ENCODE assay signal across 18 cellular contexts in genomic region chr2:36982467-36982866, GRCh38. TPM values are rescaled to one million over a fixed set of nuclear protein-coding genes. Genes with fewer than 3 reads are reported as not detected.
DNase-seq lines count a peak whose midpoint lies in the region; ATAC-seq, FAIRE-seq and TF ChIP-seq lines count a peak whose summit lies in the region.
"Had no signal": no experiment of that assay in that cellular context is flagged by ENCODE, and none has a peak within 500 bp of the region (broad histone marks: within the 10 kb centered on the region; RNA-seq: fewer than 3 reads in every experiment).

No MANE protein-coding gene starts in this region.

- no peak for TF ChIP-seq POLR2A in testis (IDR thresholded peaks at IDR 0.05)

- H3K36me3 Mint-ChIP-seq in glutamatergic neuron (ENCODE audit: unreplicated experiment) (peaks cover 6% of the 10 kb centered on the region), WTC11 (peaks cover 4% of the 10 kb centered on the region; the same call in 1 of the 2 replicates)

- H3K4me1 Mint-ChIP-seq in glutamatergic neuron (ENCODE audit: low read depth, unreplicated experiment) (peaks cover 9% of the 10 kb centered on the region), WTC11 (no peaks in the 10 kb centered on the region)
- H3K4me1 Mint-ChIP-seq: CD14-positive monocyte had no signal

- H3K27me3 Mint-ChIP-seq in glutamatergic neuron (ENCODE audit: unreplicated experiment): no peaks in the 10 kb centered on the region
- H3K27me3 Mint-ChIP-seq in WTC11 (ENCODE audit: low read depth): no peaks in the 10 kb centered on the region

- H3K4me3 ChIP-seq in HEK293 (ENCODE audit: low read depth, low read length): no peak overlapping the region
- no peak overlapping the region for H3K4me3 ChIP-seq in small intestine (ENCODE audit: low read depth in 1 of 2, low read length in 2 of 2)
- H3K4me3 ChIP-seq in testis: no peak overlapping the region

- CTCF ChIA-PET in HEK293 (lab: Yijun Ruan, JAX) (interaction anchor here (0.6 kb wide), 1 partner anchor 15 kb away, joined by 3 read pairs; no protein-coding TSS in a partner anchor), WTC11 (lab: Charles Lee) (interaction anchor here (0.8 kb wide), 1 partner anchor 197 kb away, joined by 3 read pairs; no protein-coding TSS in a partner anchor)

- 37 to 69% (median 64%) methylated on average over 3 of the region's 3 CpGs for WGBS in small intestine, 3 donors
- WGBS in testis, 2 donors: 81 to 83% methylated on average over 3 of the region's 3 CpGs

- H3K4me3 Mint-ChIP-seq in glutamatergic neuron (ENCODE audit: unreplicated experiment): no peak overlapping the region
- H3K4me3 Mint-ChIP-seq in WTC11: no peak overlapping the region
- H3K4me3 Mint-ChIP-seq: CD14-positive monocyte; CD8-positive, alpha-beta T cell had no signal

- ATAC-seq in WTC11: no peak
- ATAC-seq: CD8-positive, alpha-beta T cell; HepG2 had no signal

- H3K9me3 Mint-ChIP-seq in glutamatergic neuron (ENCODE audit: unreplicated experiment) (peaks cover 2% of the 10 kb centered on the region), WTC11 (peaks cover 9% of the 10 kb centered on the region)

- no peak for FAIRE-seq in small intestine (lab: Jason Lieb, UNC)
- FAIRE-seq: A204.1, D721Med, HepG2, HTR-8/SVneo had no signal

- TF ChIP-seq CTCF in HEK293 (tag by site-specific recombination; IDR thresholded peaks at IDR 0.05) (no peak), VCaP (conservative IDR thresholded peaks at IDR 0.05) (no peak), glutamatergic neuron (IDR thresholded peaks at IDR 0.05; ENCODE audit: partially characterized antibody, unreplicated experiment) (no peak), testis (IDR thresholded peaks at IDR 0.05) (no peak), WTC11 (IDR thresholded peaks at IDR 0.05) (no peak)

- H3K36me3 ChIP-seq in HEK293 (ENCODE audit: control insufficient read depth in 2 of 2, insufficient read depth in 1 of 2, low read length in 2 of 2) (peaks cover 6 to 13% of the 10 kb centered on the region in 2 experiments), small intestine (ENCODE audit: control insufficient read depth in 2 of 2, insufficient read depth in 2 of 2, low read length in 2 of 2) (peaks cover 0 to 3% of the 10 kb centered on the region in 2 donors), testis (ENCODE audit: low read depth, missing control alignments) (no peaks in the 10 kb centered on the region)

- H3K9me3 ChIP-seq in HEK293 (ENCODE audit: control insufficient read depth, insufficient read depth, low read depth, low read length): no peaks in the 10 kb centered on the region
- no peaks in the 10 kb centered on the region for H3K9me3 ChIP-seq in small intestine (ENCODE audit: control insufficient read depth, low read depth)
- H3K9me3 ChIP-seq in testis: no peaks in the 10 kb centered on the region

- no peak for DNase-seq in glutamatergic neuron
- DNase-seq in small intestine: peak; percentile 37
- DNase-seq in testis: no peak
- DNase-seq in NCI-H526 (lab: John Stamatoyannopoulos, UW): no peak
- no peak for DNase-seq in WTC11 (ENCODE audit: low spot score)
- DNase-seq: CD8-positive, alpha-beta T cell; COR-L47; DMS153; DND-41; GF-D8; HCEC 1CT had no signal

- H3K27ac ChIP-seq in HEK293 (ENCODE audit: extremely low read depth, low read depth, low read length) (no peak overlapping the region), VCaP (peak overlapping the region; percentile 44), small intestine (ENCODE audit: low read depth in 1 of 2, low read length in 1 of 2) (no peak overlapping the region), testis (no peak overlapping the region)

- POLR2A ChIA-PET in HEK293 (lab: Yijun Ruan, JAX): no interaction called here
- POLR2A ChIA-PET in WTC11 (lab: Charles Lee): no interaction called here

- H3K4me1 ChIP-seq in HEK293 (ENCODE audit: control insufficient read depth, insufficient read depth, low read length) (peaks cover 5% of the 10 kb centered on the region; the same call in 1 of the 2 replicates), small intestine (ENCODE audit: control insufficient read depth in 2 of 2, insufficient read depth in 1 of 2, low read depth in 1 of 2, low read length in 1 of 2) (no peaks in the 10 kb centered on the region), testis (no peaks in the 10 kb centered on the region)

- H3K27me3 ChIP-seq in small intestine (ENCODE audit: control insufficient read depth in 2 of 2, insufficient read depth in 2 of 2, low read length in 2 of 2) (no peaks in the 10 kb centered on the region), testis (no peaks in the 10 kb centered on the region)

- intact Hi-C loops in testis (cut with DNase I; ENCODE audit: low total_unique reads): no loop called here

- H3K27ac Mint-ChIP-seq in glutamatergic neuron (ENCODE audit: unreplicated experiment) (peak overlapping the region; percentile 89), WTC11 (no peak overlapping the region)

TF ChIP-seq in HEK293, 187 proteins besides CTCF, POLR2A, EP300 and RAD21:
- TF ChIP-seq ZNF48 (tag by site-specific recombination; IDR thresholded peaks at IDR 0.05) (no peak), ZSCAN4 (tag by site-specific recombination; IDR thresholded peaks at IDR 0.05) (0 out of 2 replicates have a peak, but pooled peaks have one; percentile 76)
TF ChIP-seq in HEK293: peak in this region for 1.

TF ChIP-seq in WTC11, 78 proteins besides CTCF, POLR2A, EP300 and RAD21:
- TF ChIP-seq ATF2 (CRISPR knock-in tag; IDR thresholded peaks at IDR 0.05; ENCODE audit: borderline replicate concordance, low read depth) (no peak), ATF1 (CRISPR knock-in tag; IDR thresholded peaks at IDR 0.05) (no peak), NR3C1 (CRISPR knock-in tag; conservative IDR thresholded peaks at IDR 0.05; ENCODE audit: low read depth) (no peak), FOXK1 (CRISPR knock-in tag; IDR thresholded peaks at IDR 0.05) (no peak), ZNF416 (CRISPR knock-in tag; IDR thresholded peaks at IDR 0.05) (no peak), TEAD1 (CRISPR knock-in tag; IDR thresholded peaks at IDR 0.05) (no peak), ZNF121 (CRISPR knock-in tag; IDR thresholded peaks at IDR 0.05) (no peak), E2F5 (CRISPR knock-in tag; IDR thresholded peaks at IDR 0.05) (no peak), GABPB1 (CRISPR knock-in tag; IDR thresholded peaks at IDR 0.05) (no peak), RELA (CRISPR knock-in tag; IDR thresholded peaks at IDR 0.05; ENCODE audit: borderline replicate concordance) (no peak), HMGA2 (CRISPR knock-in tag; IDR thresholded peaks at IDR 0.05) (no peak), SOX15 (CRISPR knock-in tag; IDR thresholded peaks at IDR 0.05) (no peak)
- TF ChIP-seq, protein P1, sequence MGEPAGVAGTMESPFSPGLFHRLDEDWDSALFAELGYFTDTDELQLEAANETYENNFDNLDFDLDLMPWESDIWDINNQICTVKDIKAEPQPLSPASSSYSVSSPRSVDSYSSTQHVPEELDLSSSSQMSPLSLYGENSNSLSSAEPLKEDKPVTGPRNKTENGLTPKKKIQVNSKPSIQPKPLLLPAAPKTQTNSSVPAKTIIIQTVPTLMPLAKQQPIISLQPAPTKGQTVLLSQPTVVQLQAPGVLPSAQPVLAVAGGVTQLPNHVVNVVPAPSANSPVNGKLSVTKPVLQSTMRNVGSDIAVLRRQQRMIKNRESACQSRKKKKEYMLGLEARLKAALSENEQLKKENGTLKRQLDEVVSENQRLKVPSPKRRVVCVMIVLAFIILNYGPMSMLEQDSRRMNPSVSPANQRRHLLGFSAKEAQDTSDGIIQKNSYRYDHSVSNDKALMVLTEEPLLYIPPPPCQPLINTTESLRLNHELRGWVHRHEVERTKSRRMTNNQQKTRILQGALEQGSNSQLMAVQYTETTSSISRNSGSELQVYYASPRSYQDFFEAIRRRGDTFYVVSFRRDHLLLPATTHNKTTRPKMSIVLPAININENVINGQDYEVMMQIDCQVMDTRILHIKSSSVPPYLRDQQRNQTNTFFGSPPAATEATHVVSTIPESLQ (CRISPR knock-in tag; IDR thresholded peaks at IDR 0.05): no peak

RNA-seq across cellular contexts. Expression of gene STRN, which starts 16.1 kb away (rescaled TPM):
- 20.8 TPM for total RNA-seq in glutamatergic neuron (ENCODE audit: unreplicated experiment)
- 1 to 10 TPM; 4.9 to 6.7 (median 6.7) TPM for polyA plus RNA-seq in small intestine
- 10 to 100 TPM; 34.8 to 37.1 TPM for total RNA-seq in testis
- polyA plus RNA-seq in testis (ENCODE audit: insufficient read depth, low read depth, low replicate concordance): 13.9 TPM
- 31.1 to 34.7 TPM (median 31.3 TPM) in 3 replicates for total RNA-seq in WTC11 (2021)
